ENCODE assay signal across 8 cellular contexts in genomic region chr18:50286391-50287027, GRCh38. TPM values are rescaled to one million over a fixed set of nuclear protein-coding genes. Genes with fewer than 3 reads are reported as not detected.
DNase-seq lines count a peak whose midpoint lies in the region; ATAC-seq and TF ChIP-seq lines count a peak whose summit lies in the region.

No MANE protein-coding gene starts in this region.

- H3K4me1 ChIP-seq in left lung: peaks cover 3 to 36% of the 10 kb centered on the region in 2 donors

- intact Hi-C loops in left lung (cut with DNase I): no loop called here

- TF ChIP-seq CTCF in left lung (IDR thresholded peaks at IDR 0.05): no peak

- peaks cover 0 to 40% of the 10 kb centered on the region in 2 donors for H3K36me3 ChIP-seq in left lung

- peak; percentile 30 for DNase-seq in NCI-H2196 (lab: John Stamatoyannopoulos, UW; ENCODE audit: unreplicated experiment)
- DNase-seq in NCI-H2196 treated with DMSO at 0.1 percent for 48 hours (lab: John Stamatoyannopoulos, UW; ENCODE audit: unreplicated experiment): no peak
- DNase-seq in NCI-H226: peak; percentile 23
- peak; percentile 34 for DNase-seq in astrocyte of the hippocampus (ENCODE audit: low read depth, low spot score)
- DNase-seq in left lung: peak in 1 of 2 donors; percentile 74

- peak overlapping the region; percentile 73 to 75 for H3K4me3 ChIP-seq in left lung

- H3K27ac ChIP-seq in left lung (peak overlapping the region in 1 of 2 donors; percentile 90), temporal lobe (ENCODE audit: low read depth, low read length) (peak overlapping the region; percentile 88)

- H3K27me3 ChIP-seq in left lung: no peaks in the 10 kb centered on the region

- ATAC-seq in left lung: no peak
- ATAC-seq in HG02884 (IDR thresholded peaks at IDR 0.05; ENCODE audit: unreplicated experiment): no peak
- no peak for ATAC-seq in HG03460 (IDR thresholded peaks at IDR 0.05; ENCODE audit: unreplicated experiment)

- H3K9me3 ChIP-seq in left lung: no peaks in the 10 kb centered on the region

RNA-seq across cellular contexts. Expression of gene CXXC1, which starts 1.0 kb away (rescaled TPM):
- total RNA-seq in left lung (10 to 100 TPM; 57.4 to 73.6 TPM), temporal lobe (29.5 TPM)

RNA-seq across cellular contexts. Expression of gene MBD1, which starts 5.2 kb away (rescaled TPM):
- total RNA-seq in left lung: 10 to 100 TPM; 51.9 to 64.9 TPM
- 40.3 TPM for total RNA-seq in temporal lobe

RNA-seq across cellular contexts. Expression of gene CFAP53, which starts 20.2 kb away (rescaled TPM):
- total RNA-seq in left lung (1 to 10 TPM in 1 of 2 donors, under 1 TPM in 1; 0.20 to 2.3 TPM), temporal lobe (0.74 TPM)
